In genomic region chr9:77455312-77455927, GRCh38 we compare ENCODE assay signal across 8 cellular contexts.
A peak's percentile ranks its signal among the peaks of the same experiment; 100 is the strongest.
DNase-seq lines count a peak whose midpoint lies in the region; ATAC-seq and TF ChIP-seq lines count a peak whose summit lies in the region.

No MANE protein-coding gene starts in this region.

- H3K27me3 ChIP-seq in stomach: no peaks in the 10 kb centered on the region

- WGBS in stomach, 5 donors: 59 to 67% (median 62%) methylated on average over 8 of the region's 8 CpGs

- DNase-seq in CD1c-positive myeloid dendritic cell (ENCODE audit: extremely low spot score): peak; percentile 55
- peak; percentile 53 to 64 for DNase-seq in Kasumi-1 (lab: John Stamatoyannopoulos, UW)
- peak; percentile 24 for DNase-seq in germinal center (ENCODE audit: low spot score)
- DNase-seq in stomach: peak; percentile 41
- DNase-seq in hypothalamus (lab: John Stamatoyannopoulos, UW): no peak

- no peak for TF ChIP-seq POLR2A in stomach (IDR thresholded peaks at IDR 0.05)

- H3K36me3 ChIP-seq in stomach: no peaks in the 10 kb centered on the region

- no peak overlapping the region for H3K4me3 ChIP-seq in stomach

- peaks cover 0 to 12% (median 5%) of the 10 kb centered on the region in 4 donors for H3K4me1 ChIP-seq in stomach

- intact Hi-C loops in stomach (cut with DNase I; ENCODE audit: low total_unique reads): loop anchor here (10.0 kb wide), 1 partner anchor 189 kb away; the partner anchor contains the start of gene GNA14

- ATAC-seq in GM19397 (IDR thresholded peaks at IDR 0.05; ENCODE audit: unreplicated experiment) (peak; percentile 45), HG03432 (IDR thresholded peaks at IDR 0.05; ENCODE audit: unreplicated experiment) (no peak)

- TF ChIP-seq CTCF in VCaP (conservative IDR thresholded peaks at IDR 0.05) (peak; percentile 70), stomach (IDR thresholded peaks at IDR 0.05) (peak in 3 of 7 experiments; percentile 20 to 49 (median 34))

- H3K9me3 ChIP-seq in stomach: no peaks in the 10 kb centered on the region

- TF ChIP-seq EP300 in stomach (IDR thresholded peaks at IDR 0.05): no peak

- H3K27ac ChIP-seq in VCaP (no peak overlapping the region), stomach (no peak overlapping the region)

Comparison
In these comparisons a context has a peak if more than half of its experiments do, and no peak if none do; other contexts are left out.
1. DNase-seq: peak in CD1c-positive myeloid dendritic cell (single experiment), Kasumi-1 (2 of 2), germinal center (single experiment) and stomach (single experiment); none in hypothalamus (0 of 51).